ENCODE assay signal across 19 cellular contexts in the genomic region with DNA sequence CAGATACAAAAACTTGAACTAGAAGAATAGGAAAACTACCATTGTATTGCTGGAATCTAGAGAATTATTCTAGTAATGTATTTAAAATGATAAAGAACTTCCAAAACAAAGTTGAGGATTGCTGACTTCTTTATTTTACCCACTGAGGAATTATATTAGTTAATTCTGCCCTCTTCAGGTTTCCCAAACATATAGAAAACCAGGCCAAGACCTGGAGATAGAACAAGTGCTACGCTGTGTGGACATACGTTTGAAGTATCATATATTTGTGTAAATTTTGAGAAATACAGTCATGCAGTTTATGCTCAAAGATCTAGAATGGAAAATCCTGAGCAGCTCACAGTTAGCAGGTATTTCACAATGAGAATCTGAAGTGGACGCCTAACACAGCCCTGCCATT.
DNase-seq lines count a peak whose midpoint lies in the region; ATAC-seq, FAIRE-seq and TF ChIP-seq lines count a peak whose summit lies in the region.
"Had no signal": no experiment of that assay in that cellular context is flagged by ENCODE, and none has a peak within 500 bp of the region (broad histone marks: within the 10 kb centered on the region; RNA-seq: fewer than 3 reads in every experiment).

No MANE protein-coding gene starts in this region.

- no peaks in the 10 kb centered on the region for H3K4me1 ChIP-seq in OCI-LY3 (ENCODE audit: low read length)
- no peaks in the 10 kb centered on the region for H3K4me1 ChIP-seq in left lung
- H3K4me1 ChIP-seq: BLaER1 had no signal

- H3K27ac Mint-ChIP-seq in activated T-helper 17 cell treated with anti-CD3 and anti-CD28 coated beads, Interleukin-2, amount 50 U/mL, for 72 hours = no peak overlapping the region
- H3K27ac Mint-ChIP-seq: CD8-positive, alpha-beta T cell; H9; IgD-negative memory B cell had no signal

- H3K36me3 ChIP-seq in OCI-LY3 (replicated peaks; ENCODE audit: low read depth, low read length) (no peaks in the 10 kb centered on the region), left lung (no peaks in the 10 kb centered on the region)
- H3K36me3 ChIP-seq: BLaER1 had no signal

- H3K27me3 Mint-ChIP-seq in activated T-helper 17 cell treated with anti-CD3 and anti-CD28 coated beads, Interleukin-2, amount 50 U/mL, for 72 hours = no peaks in the 10 kb centered on the region
- H3K27me3 Mint-ChIP-seq: IgD-negative memory B cell had no signal

- FAIRE-seq in HTR-8/SVneo (lab: Jason Lieb, UNC) = no peak
- FAIRE-seq: GM12892, GM18507, HepG2 had no signal

- H3K27me3 ChIP-seq in OCI-LY3 (ENCODE audit: low read depth, low read length) (no peaks in the 10 kb centered on the region), left lung (no peaks in the 10 kb centered on the region)
- H3K27me3 ChIP-seq: BLaER1 had no signal

- H4K20me1 ChIP-seq in OCI-LY3 (ENCODE audit: insufficient read depth, low read length) = no peaks in the 10 kb centered on the region
- H4K20me1 ChIP-seq: BLaER1 had no signal

- H3K27ac ChIP-seq in OCI-LY3 (ENCODE audit: low read length) = no peak overlapping the region
- H3K27ac ChIP-seq in left lung = no peak overlapping the region
- H3K27ac ChIP-seq: BLaER1 had no signal

- no peaks in the 10 kb centered on the region for H3K4me1 Mint-ChIP-seq in activated T-helper 17 cell treated with anti-CD3 and anti-CD28 coated beads, Interleukin-2, amount 50 U/mL, for 72 hours
- H3K4me1 Mint-ChIP-seq: H9, IgD-negative memory B cell had no signal

- no peak overlapping the region for H3K9ac ChIP-seq in OCI-LY3 (ENCODE audit: low read length)
- H3K9ac ChIP-seq: BLaER1 had no signal

- no peaks in the 10 kb centered on the region for H3K9me3 Mint-ChIP-seq in activated T-helper 17 cell treated with anti-CD3 and anti-CD28 coated beads, Interleukin-2, amount 50 U/mL, for 72 hours
- H3K9me3 Mint-ChIP-seq: H9 had no signal

- no peaks in the 10 kb centered on the region for H3K9me3 ChIP-seq in OCI-LY3 (ENCODE audit: insufficient read depth, low read length)
- no peaks in the 10 kb centered on the region for H3K9me3 ChIP-seq in left lung
- H3K9me3 ChIP-seq: BLaER1 had no signal

- peak; percentile 63 for ATAC-seq in left lung
- ATAC-seq in activated T-helper 17 cell treated with anti-CD3 and anti-CD28 coated beads, Interleukin-2, amount 50 U/mL, for 72 hours (replicated peaks) = no peak
- no peak for ATAC-seq in GM19351 (IDR thresholded peaks at IDR 0.05; ENCODE audit: unreplicated experiment)
- ATAC-seq: CD8-positive, alpha-beta T cell; HepG2 had no signal

- peak; percentile 9; the same call in 1 of the 2 replicates for TF ChIP-seq CTCF in OCI-LY3 (IDR thresholded peaks at IDR 0.05; ENCODE audit: low read depth, low read length)
- no peak for TF ChIP-seq CTCF in left lung (IDR thresholded peaks at IDR 0.05)

- H3K4me2 ChIP-seq in OCI-LY3 (ENCODE audit: low read length) = no peak overlapping the region
- H3K4me2 ChIP-seq: BLaER1 had no signal

- H2AFZ ChIP-seq in OCI-LY3 (ENCODE audit: low read depth, low read length) = no peak overlapping the region

- no peaks in the 10 kb centered on the region for H3K36me3 Mint-ChIP-seq in activated T-helper 17 cell treated with anti-CD3 and anti-CD28 coated beads, Interleukin-2, amount 50 U/mL, for 72 hours (ENCODE audit: low read depth)
- H3K36me3 Mint-ChIP-seq: CD8-positive, alpha-beta T cell; IgD-negative memory B cell had no signal

- no peak overlapping the region for H3K4me3 Mint-ChIP-seq in activated T-helper 17 cell treated with anti-CD3 and anti-CD28 coated beads, Interleukin-2, amount 50 U/mL, for 72 hours
- H3K4me3 Mint-ChIP-seq: CD8-positive, alpha-beta T cell; H9; IgD-negative memory B cell had no signal

- H3K4me3 ChIP-seq in OCI-LY3 (ENCODE audit: low read length) = no peak overlapping the region
- no peak overlapping the region for H3K4me3 ChIP-seq in left lung
- H3K4me3 ChIP-seq: BLaER1 had no signal

- DNase-seq in DMS53 (lab: John Stamatoyannopoulos, UW) (peak; percentile 28), DMS53 treated with DMSO at 0.1 percent for 48 hours (lab: John Stamatoyannopoulos, UW; ENCODE audit: unreplicated experiment) (no peak), ELR (ENCODE audit: low read depth) (peak; percentile 12), left lung (no peak), HTR-8/SVneo (ENCODE audit: insufficient read length, low spot score) (no peak)
- DNase-seq: 8988T; Calu3; CD8-positive, alpha-beta T cell; GDM1; GOT3; H9 had no signal

- intact Hi-C loops in left lung (cut with DNase I) = no loop called here

- H3K79me2 ChIP-seq in OCI-LY3 (ENCODE audit: low read length) = no peaks in the 10 kb centered on the region

Comparison
In these comparisons a context has a peak if more than half of its experiments do, and no peak if none do; other contexts are left out.
1. DNase-seq: peak in DMS53 (single experiment) and ELR (single experiment); none in DMS53 treated with DMSO at 0.1 percent for 48 hours (single experiment), left lung (0 of 2) and HTR-8/SVneo (single experiment).